Comparison of ENCODE assay signal across 9 cellular contexts in the genomic region with DNA sequence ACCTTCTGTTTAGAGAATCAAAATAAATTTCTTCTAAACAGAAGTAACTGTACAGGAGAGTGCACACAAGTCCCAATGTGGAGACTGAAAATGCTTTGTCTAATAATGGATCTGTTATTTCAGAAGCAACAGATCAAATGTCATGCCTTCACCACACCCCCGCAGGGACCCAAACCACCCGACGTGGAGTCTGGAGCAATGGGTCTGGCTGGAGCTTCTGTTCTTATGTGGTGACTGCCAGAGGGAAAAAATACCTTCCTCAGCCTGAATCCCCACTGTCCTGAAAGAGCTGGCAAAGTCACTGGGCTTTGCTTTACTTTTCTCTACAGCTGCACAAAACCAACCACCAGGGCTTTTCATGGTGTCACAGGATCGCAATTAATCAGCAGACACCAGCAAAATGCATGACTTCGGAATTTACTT.
A peak's percentile ranks its signal among the peaks of the same experiment; 100 is the strongest.
DNase-seq lines count a peak whose midpoint lies in the region; ATAC-seq and TF ChIP-seq lines count a peak whose summit lies in the region.
"Had no signal": no experiment of that assay in that cellular context is flagged by ENCODE, and none has a peak within 500 bp of the region (broad histone marks: within the 10 kb centered on the region; RNA-seq: fewer than 3 reads in every experiment).

No MANE protein-coding gene starts in this region.

- H3F3A ChIP-seq in neural progenitor cell (ENCODE audit: low read depth): peaks cover 14% of the 10 kb centered on the region

- H3K4me1 Mint-ChIP-seq in neural progenitor cell: peaks cover 74% of the 10 kb centered on the region
- H3K4me1 Mint-ChIP-seq in CD8-positive, alpha-beta T cell (ENCODE audit: low read depth): no peaks in the 10 kb centered on the region

- WGBS in aorta, 2 donors: 12 to 16% methylated on average over 5 of the region's 5 CpGs

- no peaks in the 10 kb centered on the region for H3K9me3 ChIP-seq in neural progenitor cell (ENCODE audit: low read depth)
- no peaks in the 10 kb centered on the region for H3K9me3 ChIP-seq in aorta (ENCODE audit: control insufficient read depth, low read length)
- no peaks in the 10 kb centered on the region for H3K9me3 ChIP-seq in CD8-positive, alpha-beta T cell (ENCODE audit: low read length)

- no peaks in the 10 kb centered on the region for H3K79me2 ChIP-seq in neural progenitor cell (ENCODE audit: low read depth)

- no peaks in the 10 kb centered on the region for H3K27me3 ChIP-seq in neural progenitor cell
- no peaks in the 10 kb centered on the region for H3K27me3 ChIP-seq in aorta (ENCODE audit: control insufficient read depth in 1 of 2, insufficient read depth in 2 of 2, low read length in 1 of 2)
- H3K27me3 ChIP-seq in CD8-positive, alpha-beta T cell (ENCODE audit: insufficient read depth, low read length): no peaks in the 10 kb centered on the region
- H3K27me3 ChIP-seq: dorsolateral prefrontal cortex had no signal

- H3K4me2 ChIP-seq in neural progenitor cell: peak overlapping the region; percentile 39

- peak; percentile 28 for TF ChIP-seq CTCF in fibroblast of the aortic adventitia (IDR thresholded peaks at IDR 0.05; ENCODE audit: insufficient read depth, low read length)
- TF ChIP-seq CTCF in neural progenitor cell (IDR thresholded peaks at IDR 0.05): peak; percentile 26
- no peak for TF ChIP-seq CTCF in CD8-positive, alpha-beta T cell (IDR thresholded peaks at IDR 0.05)

- CTCF ChIA-PET in CD8-positive, alpha-beta T cell (lab: Charles Lee): no interaction called here

- no peaks in the 10 kb centered on the region for H4K20me1 ChIP-seq in neural progenitor cell (ENCODE audit: low read depth)

- intact Hi-C loops in Right ventricle myocardium inferior (cut with DNase I): loop anchor here (5.0 kb wide), 1 partner anchor 137 kb away; no protein-coding TSS in a partner anchor
- intact Hi-C loops in cardiac septum (cut with DNase I): loop anchor here (5.0 kb wide), 1 partner anchor 137 kb away; no protein-coding TSS in a partner anchor
- intact Hi-C loops in aorta (cut with DNase I): loop anchor here in 1 of 2 donors (2.0 kb wide), 1 partner anchor 47 kb away; no protein-coding TSS in a partner anchor
- intact Hi-C loops in CD8-positive, alpha-beta T cell (cut with DNase I, micrococcal nuclease): no loop called here

- ATAC-seq in Right ventricle myocardium inferior (peak; percentile 47), aorta (ENCODE audit: low FRiP score) (no peak), HG03442 (IDR thresholded peaks at IDR 0.05; ENCODE audit: unreplicated experiment) (no peak)
- ATAC-seq in CD8-positive, alpha-beta T cell: no peak

- H3K4me3 Mint-ChIP-seq in neural progenitor cell: no peak overlapping the region
- no peak overlapping the region for H3K4me3 Mint-ChIP-seq in CD8-positive, alpha-beta T cell

- peaks cover 2% of the 10 kb centered on the region for H3K36me3 Mint-ChIP-seq in neural progenitor cell
- H3K36me3 Mint-ChIP-seq in CD8-positive, alpha-beta T cell: peaks cover 63% of the 10 kb centered on the region

- H3K27me3 Mint-ChIP-seq in neural progenitor cell (ENCODE audit: insufficient read depth, low read depth): peaks cover 3% of the 10 kb centered on the region
- H3K27me3 Mint-ChIP-seq in CD8-positive, alpha-beta T cell (ENCODE audit: low read depth): no peaks in the 10 kb centered on the region

- POLR2A ChIA-PET in CD8-positive, alpha-beta T cell (lab: Charles Lee): no interaction called here

- H3K27ac Mint-ChIP-seq in neural progenitor cell: no peak overlapping the region
- H3K27ac Mint-ChIP-seq in CD8-positive, alpha-beta T cell: no peak overlapping the region

- no peaks in the 10 kb centered on the region for H3K9me3 Mint-ChIP-seq in neural progenitor cell
- no peaks in the 10 kb centered on the region for H3K9me3 Mint-ChIP-seq in CD8-positive, alpha-beta T cell

- no peak overlapping the region for H3K9ac ChIP-seq in neural progenitor cell

- peak overlapping the region; percentile 9 for H3K27ac ChIP-seq in neural progenitor cell
- peak overlapping the region; percentile 80 to 92 for H3K27ac ChIP-seq in aorta (ENCODE audit: low read depth in 1 of 2, low read length in 2 of 2)
- no peak overlapping the region for H3K27ac ChIP-seq in CD8-positive, alpha-beta T cell (ENCODE audit: low read depth, low read length)

- H3K4me3 ChIP-seq in fibroblast of the aortic adventitia (ENCODE audit: low read depth, low read length): no peak overlapping the region
- peak overlapping the region; percentile 2 for H3K4me3 ChIP-seq in neural progenitor cell
- H3K4me3 ChIP-seq in aorta (ENCODE audit: low read length in 2 of 2): no peak overlapping the region
- H3K4me3 ChIP-seq in CD8-positive, alpha-beta T cell (ENCODE audit: low read depth, low read length): no peak overlapping the region

- peaks cover 37% of the 10 kb centered on the region for H3K4me1 ChIP-seq in neural progenitor cell
- peaks cover 15 to 20% of the 10 kb centered on the region in 2 donors for H3K4me1 ChIP-seq in aorta (ENCODE audit: control insufficient read depth in 1 of 2, insufficient read depth in 2 of 2, low read length in 2 of 2)
- no peaks in the 10 kb centered on the region for H3K4me1 ChIP-seq in CD8-positive, alpha-beta T cell (ENCODE audit: insufficient read depth, low read length)

- no peak for DNase-seq in Right ventricle myocardium inferior (ENCODE audit: missing footprints)
- no peak for DNase-seq in cardiac septum (ENCODE audit: low spot score)
- DNase-seq in fibroblast of the aortic adventitia (ENCODE audit: low read depth): no peak
- DNase-seq in neural progenitor cell (ENCODE audit: low spot score): peak; percentile 44
- DNase-seq in aorta: no peak
- DNase-seq in activated naive CD4-positive, alpha-beta T cell (lab: John Stamatoyannopoulos, UW): no peak
- no peak for DNase-seq in CD8-positive, alpha-beta T cell
- DNase-seq: dorsolateral prefrontal cortex had no signal

- H2AFZ ChIP-seq in neural progenitor cell (replicated peaks): no peak overlapping the region

- H3K36me3 ChIP-seq in neural progenitor cell (no peaks in the 10 kb centered on the region), aorta (ENCODE audit: control insufficient read depth in 1 of 2, insufficient read depth in 2 of 2, low read length in 1 of 2) (no peaks in the 10 kb centered on the region)
- peaks cover 12% of the 10 kb centered on the region for H3K36me3 ChIP-seq in CD8-positive, alpha-beta T cell (ENCODE audit: insufficient read depth, low read length)

Comparison
In these comparisons a context has a peak if more than half of its experiments do, and no peak if none do; other contexts are left out.
1. intact Hi-C loops: an anchor here in Right ventricle myocardium inferior (5.0 kb wide) and cardiac septum (5.0 kb wide); none called in CD8-positive, alpha-beta T cell.